In the genomic region with DNA sequence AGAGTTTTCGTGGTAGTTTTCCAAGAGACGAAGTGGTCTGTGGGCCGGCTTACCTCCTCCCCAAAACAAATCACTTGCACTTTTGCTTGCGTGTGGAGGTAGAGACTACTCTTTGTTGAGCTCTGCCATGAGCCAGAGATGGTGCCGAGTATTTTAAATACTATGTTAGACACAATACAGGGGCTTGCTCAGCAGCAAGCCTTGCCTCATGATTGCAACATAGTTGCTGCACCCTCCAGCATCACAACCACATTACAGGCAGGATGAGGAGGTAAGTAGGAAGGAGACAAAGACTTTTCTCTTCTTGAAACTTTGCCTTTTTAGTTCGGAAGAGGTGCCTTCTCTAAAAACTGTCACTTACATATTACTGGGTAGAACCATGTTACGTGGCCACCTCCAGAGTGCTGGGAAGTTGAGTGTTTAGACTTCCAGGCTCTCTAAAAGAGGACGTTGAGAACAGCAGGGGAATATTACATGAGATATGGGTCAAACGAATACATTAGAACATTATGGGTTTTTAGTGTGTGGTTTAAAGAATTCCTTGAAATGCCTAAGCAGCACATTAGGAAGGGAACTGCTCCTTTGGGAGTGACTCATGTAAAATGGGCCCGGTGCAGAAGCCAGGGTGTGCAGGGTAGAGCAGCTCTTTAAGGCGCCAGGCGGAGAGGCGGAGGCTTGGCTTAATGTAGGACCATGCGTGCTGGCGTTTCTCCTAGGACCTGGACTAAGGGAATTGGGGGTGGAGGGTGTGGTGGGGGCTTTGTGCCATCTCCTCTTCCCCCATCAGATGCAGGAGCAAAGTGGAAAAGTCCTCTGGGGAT, we compare ENCODE assay signal across 26 cellular contexts.
DNase-seq lines count a peak whose midpoint lies in the region; ATAC-seq, FAIRE-seq and TF ChIP-seq lines count a peak whose summit lies in the region.
"Had no signal": no experiment of that assay in that cellular context is flagged by ENCODE, and none has a peak within 500 bp of the region (broad histone marks: within the 10 kb centered on the region; RNA-seq: fewer than 3 reads in every experiment).

No MANE protein-coding gene starts in this region.

- intact Hi-C loops in heart right ventricle (cut with DNase I) (no loop called here), pancreas (cut with DNase I) (no loop called here)

- H3K4me3 ChIP-seq in adipocyte (ENCODE audit: low read length) (peak overlapping the region; percentile 37), heart right ventricle (no peak overlapping the region), pancreas (no peak overlapping the region)
- H3K4me3 ChIP-seq: lower lobe of right lung, SJCRH30, upper lobe of left lung had no signal

- DNase-seq in EH (ENCODE audit: low read depth) (peak; percentile 18), adipocyte (ENCODE audit: low read depth) (no peak), heart right ventricle (no peak), pancreas (no peak), NOMO-1 (lab: John Stamatoyannopoulos, UW; ENCODE audit: unreplicated experiment in 2 of 2) (no peak), UCSD-AML1 (lab: John Stamatoyannopoulos, UW; ENCODE audit: unreplicated experiment) (no peak)
- DNase-seq in stimulated activated naive CD8-positive, alpha-beta T cell treated with anti-CD3 and anti-CD28 coated beads, Interleukin-15, Interleukin-2, amounts not matched to agents 100 U/mL and 50 U/mL, for 24 hours = no peak
- DNase-seq: ACHN; activated CD4-positive, alpha-beta memory T cell treated with anti-CD3 and anti-CD28 coated beads, Interleukin-2, amount 10 ng/mL, durations not matched to agents 7 days and 5 days; activated naive CD4-positive, alpha-beta T cell treated with anti-CD3 and anti-CD28 coated beads, Interleukin-2, amount 10 ng/mL, durations not matched to agents 7 days and 5 days; activated T-cell treated with anti-CD3 and anti-CD28 coated beads, Interleukin-2, amount 50 U/mL, for 4 hours; CD4-positive, CD25-positive, alpha-beta regulatory T cell; cortex of kidney; H7; KG1; lower lobe of right lung; naive thymus-derived CD4-positive, alpha-beta T cell; NCI-H1048; NCI-H2029 treated with DMSO at 0.1 percent for 48 hours; NCI-H524 treated with DMSO at 0.1 percent for 48 hours; SJCRH30; stimulated activated CD4-positive, alpha-beta T cell treated with anti-CD3 and anti-CD28 coated beads, Interleukin-12 subunit alpha, Interleukin-12 subunit beta, amount 100 ng/mL, for 4 hours; stimulated activated naive B cell treated with anti-CD40 and anti-IgM and Interleukin-4, amounts not matched to agents 10 μg/mL and 1 μg/mL and 100 μg/mL, for 72 hours; T-helper 17 cell; upper lobe of left lung had no signal

- H3K27me3 ChIP-seq in adipocyte (replicated peaks; ENCODE audit: control insufficient read depth, insufficient read depth, low read length) = peaks cover 8% of the 10 kb centered on the region
- H3K27me3 ChIP-seq in heart right ventricle = peaks cover 0 to 3% (median 0%) of the 10 kb centered on the region in 7 donors
- no peaks in the 10 kb centered on the region for H3K27me3 ChIP-seq in pancreas
- H3K27me3 ChIP-seq: upper lobe of left lung had no signal

- FAIRE-seq in pancreas (lab: Jason Lieb, UNC) = no peak

- H3K36me3 ChIP-seq in adipocyte (ENCODE audit: control insufficient read depth, insufficient read depth, low read length, severe bottlenecking) (no peaks in the 10 kb centered on the region), heart right ventricle (no peaks in the 10 kb centered on the region), pancreas (no peaks in the 10 kb centered on the region)
- H3K36me3 ChIP-seq: lower lobe of right lung, SJCRH30, upper lobe of left lung had no signal

- H3K4me1 ChIP-seq in adipocyte (ENCODE audit: control insufficient read depth, insufficient read depth, low read length) (peaks cover 19% of the 10 kb centered on the region), heart right ventricle (peaks cover 0 to 19% (median 4%) of the 10 kb centered on the region in 9 donors), pancreas (peaks cover 5 to 15% (median 14%) of the 10 kb centered on the region in 3 donors)
- H3K4me1 ChIP-seq: SJCRH30 had no signal

- no peak for TF ChIP-seq CTCF in heart right ventricle (IDR thresholded peaks at IDR 0.05)
- TF ChIP-seq CTCF in pancreas (IDR thresholded peaks at IDR 0.05) = no peak

- 65 to 76% methylated on average over 15 of the region's 15 CpGs for WGBS in heart right ventricle, 2 donors
- WGBS in pancreas, 2 donors = 82 to 84% methylated on average over 15 of the region's 15 CpGs

- H3K27ac ChIP-seq in heart right ventricle (peak overlapping the region in 2 of 10 donors; percentile 0 to 15), pancreas (peak overlapping the region in 3 of 4 donors; percentile 0 to 51 (median 7))
- H3K27ac ChIP-seq: lower lobe of right lung, SJCRH30, upper lobe of left lung had no signal

- H3K9me3 ChIP-seq in adipocyte (ENCODE audit: control insufficient read depth, low read length) (no peaks in the 10 kb centered on the region), heart right ventricle (no peaks in the 10 kb centered on the region), pancreas (no peaks in the 10 kb centered on the region)
- H3K9me3 ChIP-seq: lower lobe of right lung had no signal

- ATAC-seq in heart right ventricle (peak; percentile 53 to 80 (median 67)), pancreas (peak in 3 of 4 donors; percentile 49 to 68 (median 55)), GM18858 (IDR thresholded peaks at IDR 0.05; ENCODE audit: unreplicated experiment) (no peak)
- no peak for ATAC-seq in stimulated activated naive CD8-positive, alpha-beta T cell treated with anti-CD3 and anti-CD28 coated beads, Interleukin-15, Interleukin-2, amounts not matched to agents 100 U/mL and 50 U/mL, for 24 hours
- ATAC-seq: activated T-cell treated with anti-CD3 and anti-CD28 coated beads, Interleukin-2, amount 50 U/mL, for 4 hours; naive thymus-derived CD4-positive, alpha-beta T cell; stimulated activated naive B cell treated with anti-CD40 and anti-IgM and Interleukin-4, amounts not matched to agents 10 μg/mL and 1 μg/mL and 100 μg/mL, for 72 hours; T-helper 17 cell had no signal

- peak overlapping the region; percentile 27 for H3K9ac ChIP-seq in adipocyte (ENCODE audit: low read length)

Comparison
In these comparisons a context has a peak if more than half of its experiments do, and no peak if none do; other contexts are left out.
1. ATAC-seq: peak in heart right ventricle (8 of 8) and pancreas (3 of 4); none in GM18858 (single experiment) and stimulated activated naive CD8-positive, alpha-beta T cell treated with anti-CD3 and anti-CD28 coated beads, Interleukin-15, Interleukin-2, amounts not matched to agents 100 U/mL and 50 U/mL, for 24 hours (single experiment).